In the genomic region with DNA sequence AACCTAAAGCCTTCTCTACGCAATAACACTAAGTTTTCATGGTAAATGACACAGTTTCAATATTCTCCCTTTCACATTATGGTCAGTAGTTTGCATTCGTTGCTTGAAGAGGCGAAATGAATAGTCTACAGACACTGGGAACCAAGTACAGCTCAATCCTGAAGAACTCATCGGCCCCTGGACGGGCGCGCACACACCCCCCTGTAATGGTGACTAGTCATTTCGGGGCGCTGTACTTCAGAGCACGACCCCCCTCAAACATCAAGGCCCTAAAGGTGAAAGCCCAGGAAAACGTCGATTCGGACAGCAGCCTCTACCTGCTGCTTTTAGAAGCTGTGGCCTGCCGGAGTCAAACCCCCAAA, we compare ENCODE assay signal across 9 cellular contexts. TPM values are rescaled to one million over a fixed set of nuclear protein-coding genes. Genes with fewer than 3 reads are reported as not detected.
DNase-seq lines count a peak whose midpoint lies in the region; ATAC-seq, FAIRE-seq and TF ChIP-seq lines count a peak whose summit lies in the region.
"Had no signal": no experiment of that assay in that cellular context is flagged by ENCODE, and none has a peak within 500 bp of the region (broad histone marks: within the 10 kb centered on the region; RNA-seq: fewer than 3 reads in every experiment).

No MANE protein-coding gene starts in this region.

- no peaks in the 10 kb centered on the region for H3K9me2 ChIP-seq in DOHH2 (replicated peaks; ENCODE audit: control insufficient read depth, low read length)

- peak; percentile 18 for ATAC-seq in HG03520 (IDR thresholded peaks at IDR 0.05; ENCODE audit: unreplicated experiment)
- no peak for ATAC-seq in stimulated activated naive CD8-positive, alpha-beta T cell treated with anti-CD3 and anti-CD28 coated beads, Interleukin-15, amount 100 ng/mL, for 72 hours

- peaks cover 6% of the 10 kb centered on the region for H3F3A ChIP-seq in DOHH2 (ENCODE audit: control insufficient read depth, insufficient read depth)

- H3K4me3 Mint-ChIP-seq in stimulated activated naive CD8-positive, alpha-beta T cell treated with anti-CD3 and anti-CD28 coated beads, Interleukin-15, amount 100 ng/mL, for 72 hours: peak overlapping the region; percentile 100

- DNase-seq in adrenal gland: no peak
- no peak for DNase-seq in kidney
- no peak for DNase-seq in stimulated activated naive CD8-positive, alpha-beta T cell treated with anti-CD3 and anti-CD28 coated beads, Interleukin-15, amount 100 ng/mL, for 72 hours
- DNase-seq in AML-193 (lab: John Stamatoyannopoulos, UW): no peak
- DNase-seq in activated gamma-delta T cell (lab: John Stamatoyannopoulos, UW): no peak
- DNase-seq in activated CD4-positive, CD25-positive, alpha-beta regulatory T cell (lab: John Stamatoyannopoulos, UW): no peak

- H3K4me1 ChIP-seq in DOHH2 (ENCODE audit: control insufficient read depth, low read length): peaks cover 45% of the 10 kb centered on the region
- peaks cover 28 to 61% of the 10 kb centered on the region in 2 donors for H3K4me1 ChIP-seq in adrenal gland (replicated peaks in 1 of 2)
- H3K4me1 ChIP-seq in kidney (ENCODE audit: control insufficient read depth in 1 of 2, insufficient read depth in 1 of 2, low read depth in 1 of 2, low read length in 2 of 2): peaks cover 8 to 17% of the 10 kb centered on the region in 2 donors

- H3K4me1 Mint-ChIP-seq in stimulated activated naive CD8-positive, alpha-beta T cell treated with anti-CD3 and anti-CD28 coated beads, Interleukin-15, amount 100 ng/mL, for 72 hours: peaks cover 48% of the 10 kb centered on the region

- H3K27ac ChIP-seq in DOHH2 (ENCODE audit: low read depth, low read length): peak overlapping the region; percentile 71
- peak overlapping the region; percentile 75 to 99 (median 96) for H3K27ac ChIP-seq in adrenal gland
- H3K27ac ChIP-seq in kidney (ENCODE audit: low read depth in 2 of 2, low read length in 2 of 2): peak overlapping the region; percentile 97 to 99

- H4K20me1 ChIP-seq in DOHH2 (ENCODE audit: control insufficient read depth, insufficient read depth, low read depth, low read length): peaks cover 16% of the 10 kb centered on the region; the same call in 1 of the 2 replicates

- H3K9me3 Mint-ChIP-seq in stimulated activated naive CD8-positive, alpha-beta T cell treated with anti-CD3 and anti-CD28 coated beads, Interleukin-15, amount 100 ng/mL, for 72 hours: no peaks in the 10 kb centered on the region

- 1 to 5% (median 2%) methylated on average over 6 to 14 of the region's 14 CpGs for WGBS in adrenal gland, 4 donors

- no peaks in the 10 kb centered on the region for H3K9me3 ChIP-seq in DOHH2 (ENCODE audit: control insufficient read depth, insufficient read depth, low read length)
- H3K9me3 ChIP-seq in adrenal gland (replicated peaks in 1 of 3): no peaks in the 10 kb centered on the region
- no peaks in the 10 kb centered on the region for H3K9me3 ChIP-seq in kidney (ENCODE audit: control insufficient read depth in 1 of 2, low read length in 2 of 2)

- intact Hi-C loops in adrenal gland (cut with DNase I): loop anchor here in 1 of 2 donors (10.0 kb wide), 1 partner anchor 77 kb away; no protein-coding TSS in a partner anchor
- intact Hi-C loops in kidney (cut with DNase I): no loop called here

- peak overlapping the region; percentile 66 to 96 for H3K9ac ChIP-seq in kidney (ENCODE audit: low read length in 2 of 2)

- peaks cover 41% of the 10 kb centered on the region for H3K36me3 ChIP-seq in DOHH2 (ENCODE audit: control insufficient read depth, low read length)
- no peaks in the 10 kb centered on the region for H3K36me3 ChIP-seq in adrenal gland (replicated peaks in 1 of 2)
- H3K36me3 ChIP-seq in kidney (ENCODE audit: control insufficient read depth in 1 of 2, insufficient read depth in 2 of 2, low read length in 2 of 2): no peaks in the 10 kb centered on the region

- H3K27ac Mint-ChIP-seq in stimulated activated naive CD8-positive, alpha-beta T cell treated with anti-CD3 and anti-CD28 coated beads, Interleukin-15, amount 100 ng/mL, for 72 hours: peak overlapping the region; percentile 99 to 100

- no peak for FAIRE-seq in kidney (lab: Jason Lieb, UNC)

- peaks cover 67% of the 10 kb centered on the region for H3K79me2 ChIP-seq in DOHH2 (ENCODE audit: control insufficient read depth, low read length)

- TF ChIP-seq POLR2A in adrenal gland (IDR thresholded peaks at IDR 0.05): no peak

- TF ChIP-seq CTCF in DOHH2 (IDR thresholded peaks at IDR 0.05; ENCODE audit: low read depth, low read length, poor library complexity, severe bottlenecking) (no peak), adrenal gland (IDR thresholded peaks at IDR 0.05) (no peak), kidney (IDR thresholded peaks at IDR 0.05; ENCODE audit: borderline replicate concordance, extremely low read depth, insufficient read depth) (no peak)

- no peaks in the 10 kb centered on the region for H3K27me3 ChIP-seq in DOHH2 (ENCODE audit: control insufficient read depth, low read length)
- H3K27me3 ChIP-seq in adrenal gland: no peaks in the 10 kb centered on the region

- H3K4me3 ChIP-seq in DOHH2 (ENCODE audit: low read length) (peak overlapping the region; percentile 89), adrenal gland (peak overlapping the region in 3 of 4 donors; percentile 70 to 98 (median 84)), kidney (ENCODE audit: low read length in 2 of 2) (peak overlapping the region; percentile 85 to 93)

- peaks cover 5% of the 10 kb centered on the region for H3K27me3 Mint-ChIP-seq in stimulated activated naive CD8-positive, alpha-beta T cell treated with anti-CD3 and anti-CD28 coated beads, Interleukin-15, amount 100 ng/mL, for 72 hours

- peak overlapping the region; percentile 70 for H3K4me2 ChIP-seq in DOHH2 (ENCODE audit: low read length)

RNA-seq across cellular contexts. Expression of gene NT5C2, which starts 1.0 kb away (rescaled TPM):
- 100 to 1,000 TPM in 1 of 8 donors, 10 to 100 TPM in 7; 23.2 to 101 (median 71.6) TPM for total RNA-seq in adrenal gland
- 10 to 100 TPM; 32.9 to 92.5 (median 33.2) TPM for polyA plus RNA-seq in adrenal gland
- 91.7 TPM for total RNA-seq in kidney
- 30.9 TPM for polyA plus RNA-seq in kidney (ENCODE audit: insufficient read depth, low read depth, low replicate concordance)

RNA-seq across cellular contexts. Expression of gene RPEL1, which starts 53.6 kb away (rescaled TPM):
- total RNA-seq in adrenal gland: not detected
- polyA plus RNA-seq in adrenal gland: under 1 TPM in 1 of 3 donors, not detected in 2; 0.09 TPM
- total RNA-seq in kidney: not detected
- polyA plus RNA-seq in kidney (ENCODE audit: insufficient read depth, low read depth, low replicate concordance): not detected
- total RNA-seq: SK-MEL-5 had no signal
